8 cellular contexts compared by ENCODE assay signal in genomic region chr19:11482384-11483050, GRCh38. TPM values are rescaled to one million over a fixed set of nuclear protein-coding genes. Genes with fewer than 3 reads are reported as not detected.
A peak's percentile ranks its signal among the peaks of the same experiment; 100 is the strongest.
DNase-seq lines count a peak whose midpoint lies in the region; ATAC-seq, FAIRE-seq and TF ChIP-seq lines count a peak whose summit lies in the region.

No MANE protein-coding gene starts in this region.

- H3K79me2 ChIP-seq in MM.1S (ENCODE audit: low read length): no peaks in the 10 kb centered on the region

- H4K20me1 ChIP-seq in MM.1S (ENCODE audit: insufficient read depth, low read length): no peaks in the 10 kb centered on the region

- H3K9me3 ChIP-seq in MM.1S (replicated peaks; ENCODE audit: insufficient read depth, low read length): no peaks in the 10 kb centered on the region

- peak overlapping the region; percentile 99 for H3K4me2 ChIP-seq in MM.1S (ENCODE audit: low read depth, low read length)

- no peak for FAIRE-seq in H54 (lab: Jason Lieb, UNC)

- H3K36me3 ChIP-seq in MM.1S (replicated peaks; ENCODE audit: insufficient read depth, low read length): no peaks in the 10 kb centered on the region

- ATAC-seq in foreskin keratinocyte: peak; percentile 65

- 0 out of 2 replicates have a peak, but pooled peaks have one; percentile 23 for TF ChIP-seq POLR2A in H54 (IDR thresholded peaks at IDR 0.05; ENCODE audit: low read depth, low read length)

- no peaks in the 10 kb centered on the region for H3K9me2 ChIP-seq in MM.1S (replicated peaks; ENCODE audit: insufficient read depth, low read length)

- H3K4me1 ChIP-seq in MM.1S (ENCODE audit: low read length): peaks cover 10% of the 10 kb centered on the region; the same call in 1 of the 2 replicates
- H3K4me1 ChIP-seq in foreskin keratinocyte: no peaks in the 10 kb centered on the region

- TF ChIP-seq CTCF in MM.1S (IDR thresholded peaks at IDR 0.05; ENCODE audit: low read length): peak; percentile 90
- TF ChIP-seq CTCF in foreskin keratinocyte (conservative IDR thresholded peaks at IDR 0.05): peak; percentile 98

- peak overlapping the region; percentile 68 for H3K4me3 ChIP-seq in MM.1S (ENCODE audit: low read length)

- H3K27me3 ChIP-seq in MM.1S (replicated peaks; ENCODE audit: insufficient read depth, low read length): peaks cover 17% of the 10 kb centered on the region
- peaks cover 54% of the 10 kb centered on the region for H3K27me3 ChIP-seq in foreskin keratinocyte

- peak overlapping the region; percentile 64; the same call in 1 of the 2 replicates for H3K9ac ChIP-seq in MM.1S (ENCODE audit: low read length)

- peak overlapping the region; percentile 25; the same call in 1 of the 2 replicates for H3K27ac ChIP-seq in MM.1S (ENCODE audit: low read length)
- H3K27ac ChIP-seq in foreskin keratinocyte: no peak overlapping the region

- H3F3A ChIP-seq in MM.1S (ENCODE audit: insufficient read depth, low read length): no peaks in the 10 kb centered on the region

- peak; percentile 74 for DNase-seq in EH (ENCODE audit: low read depth)
- DNase-seq in H54 (ENCODE audit: insufficient read length, low spot score): peak; percentile 98
- DNase-seq in MM.1S: peak; percentile 91
- DNase-seq in SHP77 (lab: John Stamatoyannopoulos, UW): peak; percentile 68 to 87
- DNase-seq in activated gamma-delta T cell (lab: John Stamatoyannopoulos, UW): peak; percentile 82
- DNase-seq in foreskin keratinocyte: peak; percentile 21 to 52
- peak in 54 of 56 donors; percentile 57 to 98 (median 85) for DNase-seq in nucleus accumbens (lab: John Stamatoyannopoulos, UW)
- DNase-seq in superior temporal gyrus (ENCODE audit: extremely low spot score): peak; percentile 88

- H2AFZ ChIP-seq in MM.1S (ENCODE audit: low read length): peak overlapping the region; percentile 91

RNA-seq across cellular contexts. Expression of gene ELAVL3, which starts 1.7 kb away (rescaled TPM):
- total RNA-seq in foreskin keratinocyte: not detected in 2 replicates
- polyA plus RNA-seq in foreskin keratinocyte: not detected in 2 replicates

RNA-seq across cellular contexts. Expression of gene ZNF653, which starts 23.1 kb away (rescaled TPM):
- 4.0 and 4.5 TPM in 2 replicates for total RNA-seq in foreskin keratinocyte
- 3.0 and 4.2 TPM in 2 replicates for polyA plus RNA-seq in foreskin keratinocyte

RNA-seq across cellular contexts. Expression of gene ECSIT, which starts 46.4 kb away (rescaled TPM):
- 28.6 and 29.9 TPM in 2 replicates for total RNA-seq in foreskin keratinocyte
- 37.0 and 40.6 TPM in 2 replicates for polyA plus RNA-seq in foreskin keratinocyte

RNA-seq across cellular contexts. Expression of gene PRKCSH, which starts 47.1 kb away (rescaled TPM):
- 119 and 131 TPM in 2 replicates for total RNA-seq in foreskin keratinocyte
- 214 and 218 TPM in 2 replicates for polyA plus RNA-seq in foreskin keratinocyte

RNA-seq across cellular contexts. Expression of gene ODAD3, which starts 47.6 kb away (rescaled TPM):
- 0.11 and 0.51 TPM in 2 replicates for total RNA-seq in foreskin keratinocyte
- polyA plus RNA-seq in foreskin keratinocyte: 0.31 and 0.42 TPM in 2 replicates

Comparison
In these comparisons a context has a peak if more than half of its experiments do, and no peak if none do; other contexts are left out.
1. DNase-seq: peak in every context shown above with its lines; median percentile 98 in H54; 91 in MM.1S; 88 in superior temporal gyrus; 85 in nucleus accumbens; 82 in activated gamma-delta T cell; 78 in SHP77; 74 in EH; 36 in foreskin keratinocyte.